In the genomic region with DNA sequence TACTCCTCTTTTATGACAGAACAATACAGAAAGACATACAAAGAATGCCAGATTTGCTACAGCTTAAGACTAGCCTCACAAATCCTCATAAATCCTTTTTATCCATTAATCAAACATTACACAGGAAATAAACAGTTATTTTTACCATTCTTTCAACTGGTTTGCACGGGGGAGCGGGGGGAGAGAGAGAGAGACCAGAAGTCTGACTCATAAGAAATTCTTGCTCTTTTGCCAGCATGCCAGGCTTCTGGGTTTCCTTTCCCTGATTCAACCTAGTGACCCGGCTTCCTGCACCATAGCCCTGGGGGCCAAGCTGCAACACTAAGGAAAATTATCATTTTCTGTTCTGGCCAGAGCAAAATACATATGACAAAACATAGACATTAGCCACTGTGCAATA, we compare ENCODE assay signal across 12 cellular contexts. TPM values are rescaled to one million over a fixed set of nuclear protein-coding genes. Genes with fewer than 3 reads are reported as not detected.
DNase-seq lines count a peak whose midpoint lies in the region; ATAC-seq and TF ChIP-seq lines count a peak whose summit lies in the region.
"Had no signal": no experiment of that assay in that cellular context is flagged by ENCODE, and none has a peak within 500 bp of the region (broad histone marks: within the 10 kb centered on the region; RNA-seq: fewer than 3 reads in every experiment).

No MANE protein-coding gene starts in this region.

- no peaks in the 10 kb centered on the region for H4K20me1 ChIP-seq in mammary epithelial cell (ENCODE audit: insufficient read depth, low read length)

- no peak overlapping the region for H3K9ac ChIP-seq in mammary epithelial cell (ENCODE audit: insufficient read depth, low read length)
- H3K9ac ChIP-seq: KMS-11 had no signal

- intact Hi-C loops in mammary epithelial cell (cut with micrococcal nuclease), result loop anchor here (10.0 kb wide), 1 partner anchor 534 kb away; no protein-coding TSS in a partner anchor

- H3K4me3 ChIP-seq in ACC112 (ENCODE audit: low read depth, low read length), result no peak overlapping the region
- no peak overlapping the region for H3K4me3 ChIP-seq in mammary epithelial cell (replicated peaks in 1 of 3; ENCODE audit: insufficient read depth in 1 of 3, low read depth in 2 of 3, low read length in 3 of 3)
- no peak overlapping the region for H3K4me3 ChIP-seq in kidney epithelial cell (ENCODE audit: low read depth, low read length)
- H3K4me3 ChIP-seq in BE2C (ENCODE audit: low read depth, low read length), result no peak overlapping the region

- dilution Hi-C loops in mammary epithelial cell (cut with HindIII; ENCODE audit: low sequenced_read_pairs), result no loop called here

- H3K4me1 ChIP-seq in ACC112 (ENCODE audit: control insufficient read depth, insufficient read depth, low read length, unreplicated experiment) (peaks cover 8% of the 10 kb centered on the region), mammary epithelial cell (ENCODE audit: insufficient read depth, low read length) (no peaks in the 10 kb centered on the region), BE2C (no peaks in the 10 kb centered on the region)

- H3K36me3 ChIP-seq in ACC112 (ENCODE audit: insufficient read depth, low read length) (no peaks in the 10 kb centered on the region), mammary epithelial cell (ENCODE audit: insufficient read depth, low read length) (no peaks in the 10 kb centered on the region), kidney epithelial cell (ENCODE audit: control insufficient read depth, insufficient read depth, low read length) (no peaks in the 10 kb centered on the region), BE2C (no peaks in the 10 kb centered on the region)

- H3K27ac ChIP-seq in ACC112 (ENCODE audit: low read depth, low read length), result peak overlapping the region; percentile 37; the same call in 1 of the 2 replicates
- H3K27ac ChIP-seq in mammary epithelial cell (ENCODE audit: insufficient read depth, low read depth, low read length), result no peak overlapping the region
- H3K27ac ChIP-seq: KMS-11 had no signal

- WGBS in mammary epithelial cell (ENCODE audit: low coverage, missing lambda C conversion rate), result 0% methylated on average over 3 of the region's 3 CpGs

- H3K9me3 ChIP-seq in mammary epithelial cell (replicated peaks; ENCODE audit: insufficient read depth, low read length) (peaks cover 5% of the 10 kb centered on the region), BE2C (no peaks in the 10 kb centered on the region)

- ATAC-seq in GM21619 (IDR thresholded peaks at IDR 0.05; ENCODE audit: unreplicated experiment) (no peak), GM19455 (IDR thresholded peaks at IDR 0.05; ENCODE audit: unreplicated experiment) (no peak)

- H3K27me3 ChIP-seq in ACC112 (ENCODE audit: insufficient read depth, low read length), result no peaks in the 10 kb centered on the region
- H3K27me3 ChIP-seq in mammary epithelial cell (ENCODE audit: insufficient read depth, low read length), result no peaks in the 10 kb centered on the region
- no peaks in the 10 kb centered on the region for H3K27me3 ChIP-seq in kidney epithelial cell (ENCODE audit: control insufficient read depth, insufficient read depth, low read length)
- H3K27me3 ChIP-seq in BE2C, result no peaks in the 10 kb centered on the region

- TF ChIP-seq CTCF in mammary epithelial cell (conservative IDR thresholded peaks at IDR 0.05 in 1 of 2, IDR thresholded peaks at IDR 0.05 in 1 of 2; ENCODE audit: extremely low read depth in 1 of 2, insufficient read depth in 1 of 2, low read depth in 1 of 2, low read length in 2 of 2), result no peak
- no peak for TF ChIP-seq CTCF in kidney epithelial cell (IDR thresholded peaks at IDR 0.05; ENCODE audit: insufficient read depth, low read length, poor library complexity, severe bottlenecking)
- no peak for TF ChIP-seq CTCF in BE2C (IDR thresholded peaks at IDR 0.05; ENCODE audit: low read depth, low read length)

- BruUV-seq in mammary epithelial cell (replicated peaks; lab: Mats Ljungman, UMichigan), result no TSS peak

- no peak overlapping the region for H3K4me2 ChIP-seq in mammary epithelial cell (ENCODE audit: insufficient read depth, low read depth, low read length)
- H3K4me2 ChIP-seq: KMS-11 had no signal

- DNase-seq in LoVo (ENCODE audit: low spot score), result peak; percentile 45
- DNase-seq in mammary epithelial cell, result peak; percentile 50
- peak; percentile 28 for DNase-seq in kidney epithelial cell (ENCODE audit: low read depth)
- no peak for DNase-seq in NCI-H69 (lab: John Stamatoyannopoulos, UW)
- DNase-seq in BE2C, result no peak
- DNase-seq: cerebellar nuclear complex, NCI-H446 treated with DMSO at 0.1 percent for 48 hours, SHP77 had no signal

- in situ Hi-C loops in mammary epithelial cell (cut with MboI; ENCODE audit: low sequenced_read_pairs in 2 of 2), result no loop called here

- no peak overlapping the region for H2AFZ ChIP-seq in ACC112 (ENCODE audit: low read length, unreplicated experiment)
- H2AFZ ChIP-seq in mammary epithelial cell (ENCODE audit: low read depth, low read length), result no peak overlapping the region

- CTCF ChIA-PET in mammary epithelial cell (lab: Charles Lee; ENCODE audit: low non-redundant PET), result no interaction called here

- H3K79me2 ChIP-seq in ACC112 (ENCODE audit: control insufficient read depth, insufficient read depth, low read length, unreplicated experiment) (no peaks in the 10 kb centered on the region), mammary epithelial cell (ENCODE audit: insufficient read depth, low read length) (no peaks in the 10 kb centered on the region)

RNA-seq across cellular contexts. Expression of a gene that starts 6.8 kb away (rescaled TPM):
- 10 to 100 TPM in 1 of 2 donors, 1 to 10 TPM in 1; 5.8 to 16.3 TPM for total RNA-seq in mammary epithelial cell
- 5.7 TPM for polyA plus RNA-seq in mammary epithelial cell
- polyA minus RNA-seq in mammary epithelial cell, result 4.6 TPM
- 14.9 and 25.2 TPM in 2 replicates for total RNA-seq in kidney epithelial cell
- polyA plus RNA-seq in BE2C (2012; ENCODE audit: insufficient read depth, insufficient read length, low read depth), result 13.7 TPM

Comparison
In these comparisons a context has a peak if more than half of its experiments do, and no peak if none do; other contexts are left out.
1. DNase-seq: peak in LoVo (single experiment), mammary epithelial cell (single experiment) and kidney epithelial cell (single experiment); none in NCI-H69 (single experiment) and BE2C (single experiment).